ENCODE assay signal across 8 cellular contexts in the genomic region with DNA sequence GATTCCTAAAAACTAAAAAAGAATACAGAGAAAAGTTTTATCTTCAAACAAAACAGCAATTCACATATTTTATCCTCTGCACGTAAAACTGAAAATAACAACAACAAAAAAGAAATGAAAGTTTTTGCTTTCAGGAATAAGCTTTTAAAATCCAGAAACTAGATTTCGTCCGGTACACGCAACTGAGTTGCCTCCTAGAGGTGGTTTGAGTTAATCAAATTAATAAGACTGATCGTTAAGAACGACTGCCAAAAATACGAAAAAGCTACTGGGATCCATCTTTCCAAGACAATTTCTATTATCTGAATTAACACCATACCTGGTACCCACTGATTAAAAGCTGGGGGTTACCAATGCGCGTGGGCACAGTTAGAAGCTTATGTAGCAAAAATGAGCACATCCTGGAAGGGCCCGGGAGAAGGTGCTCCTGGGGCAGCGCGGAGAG. TPM values are rescaled to one million over a fixed set of nuclear protein-coding genes. Genes with fewer than 3 reads are reported as not detected.
DNase-seq lines count a peak whose midpoint lies in the region; ATAC-seq and TF ChIP-seq lines count a peak whose summit lies in the region.

No MANE protein-coding gene starts in this region.

- no peaks in the 10 kb centered on the region for H3K27me3 ChIP-seq in neural progenitor cell

- peaks cover 4% of the 10 kb centered on the region for H4K20me1 ChIP-seq in neural progenitor cell (ENCODE audit: low read depth)

- H3K4me1 Mint-ChIP-seq in activated CD4-positive, alpha-beta T cell treated with anti-CD3 and anti-CD28 coated beads, Interleukin-2, amount 10 ng/mL, durations not matched to agents 7 days and 5 days = peaks cover 37% of the 10 kb centered on the region
- H3K4me1 Mint-ChIP-seq in effector memory CD8-positive, alpha-beta T cell (ENCODE audit: low read depth in 2 of 2) = peaks cover 16 to 33% of the 10 kb centered on the region in 2 donors
- H3K4me1 Mint-ChIP-seq in neural progenitor cell = peaks cover 19% of the 10 kb centered on the region

- peak overlapping the region; percentile 74 for H2AFZ ChIP-seq in neural progenitor cell (replicated peaks)

- H3K27me3 Mint-ChIP-seq in activated CD4-positive, alpha-beta T cell treated with anti-CD3 and anti-CD28 coated beads, Interleukin-2, amount 10 ng/mL, durations not matched to agents 7 days and 5 days = no peaks in the 10 kb centered on the region
- peaks cover 0 to 6% of the 10 kb centered on the region in 2 donors for H3K27me3 Mint-ChIP-seq in effector memory CD8-positive, alpha-beta T cell
- peaks cover 11% of the 10 kb centered on the region for H3K27me3 Mint-ChIP-seq in neural progenitor cell (ENCODE audit: insufficient read depth, low read depth)

- no peak for DNase-seq in activated CD4-positive, alpha-beta T cell treated with anti-CD3 and anti-CD28 coated beads, Interleukin-2, amount 10 ng/mL, durations not matched to agents 7 days and 5 days
- no peak for DNase-seq in activated CD4-positive, alpha-beta T cell treated with anti-CD3 and anti-CD28 coated beads for 48 hours
- peak; percentile 29 for DNase-seq in NCI-H1694 treated with DMSO at 0.1 percent for 48 hours (lab: John Stamatoyannopoulos, UW)
- no peak for DNase-seq in effector memory CD8-positive, alpha-beta T cell
- no peak for DNase-seq in neural progenitor cell (ENCODE audit: low spot score)
- no peak for DNase-seq in SIG-M5 treated with dmso at 0.1 percent for 504 hours (lab: John Stamatoyannopoulos, UW; ENCODE audit: unreplicated experiment)
- DNase-seq in activated CD8-positive, alpha-beta memory T cell treated with anti-CD3 and anti-CD28 coated beads, Interleukin-2, amount 50 U/mL, for 4 hours = no peak
- DNase-seq in NCI-H748 treated with DMSO at 0.1 percent for 48 hours (lab: John Stamatoyannopoulos, UW) = no peak

- H3F3A ChIP-seq in neural progenitor cell (ENCODE audit: low read depth) = peaks cover 6% of the 10 kb centered on the region

- H3K9ac ChIP-seq in neural progenitor cell = peak overlapping the region; percentile 74

- H3K9me3 Mint-ChIP-seq in activated CD4-positive, alpha-beta T cell treated with anti-CD3 and anti-CD28 coated beads, Interleukin-2, amount 10 ng/mL, durations not matched to agents 7 days and 5 days = no peaks in the 10 kb centered on the region
- H3K9me3 Mint-ChIP-seq in effector memory CD8-positive, alpha-beta T cell = no peaks in the 10 kb centered on the region
- H3K9me3 Mint-ChIP-seq in neural progenitor cell = no peaks in the 10 kb centered on the region

- POLR2A ChIA-PET in activated CD4-positive, alpha-beta T cell treated with anti-CD3 and anti-CD28 coated beads, Interleukin-2, amount 10 ng/mL, durations not matched to agents 7 days and 5 days (lab: Charles Lee) = interaction anchor here (0.7 to 1.0 kb wide), 2 partner anchors 12 to 30 kb away, joined by 3 read pairs; a partner anchor contains a TSS

- peak overlapping the region; percentile 30 for H3K27ac ChIP-seq in neural progenitor cell

- TF ChIP-seq CTCF in neural progenitor cell (IDR thresholded peaks at IDR 0.05) = peak; percentile 22

- peaks cover 26% of the 10 kb centered on the region for H3K79me2 ChIP-seq in neural progenitor cell (ENCODE audit: low read depth)

- peak overlapping the region; percentile 99 for H3K4me3 Mint-ChIP-seq in activated CD4-positive, alpha-beta T cell treated with anti-CD3 and anti-CD28 coated beads, Interleukin-2, amount 10 ng/mL, durations not matched to agents 7 days and 5 days
- peak overlapping the region; percentile 97 to 98 for H3K4me3 Mint-ChIP-seq in effector memory CD8-positive, alpha-beta T cell
- peak overlapping the region; percentile 96 for H3K4me3 Mint-ChIP-seq in neural progenitor cell

- H3K9me3 ChIP-seq in neural progenitor cell (ENCODE audit: low read depth) = no peaks in the 10 kb centered on the region

- peak; percentile 1 for ATAC-seq in effector memory CD8-positive, alpha-beta T cell (replicated peaks)

- H3K27ac Mint-ChIP-seq in activated CD4-positive, alpha-beta T cell treated with anti-CD3 and anti-CD28 coated beads, Interleukin-2, amount 10 ng/mL, durations not matched to agents 7 days and 5 days = peak overlapping the region; percentile 96
- H3K27ac Mint-ChIP-seq in effector memory CD8-positive, alpha-beta T cell = peak overlapping the region; percentile 97 to 98
- peak overlapping the region; percentile 64 for H3K27ac Mint-ChIP-seq in neural progenitor cell

- H3K36me3 ChIP-seq in neural progenitor cell = peaks cover 7% of the 10 kb centered on the region

- peak overlapping the region; percentile 94 for H3K4me2 ChIP-seq in neural progenitor cell

- peak overlapping the region; percentile 91 for H3K4me3 ChIP-seq in neural progenitor cell

- H3K4me1 ChIP-seq in neural progenitor cell = peaks cover 3% of the 10 kb centered on the region

- CTCF ChIA-PET in activated CD4-positive, alpha-beta T cell treated with anti-CD3 and anti-CD28 coated beads, Interleukin-2, amount 10 ng/mL, durations not matched to agents 7 days and 5 days (lab: Charles Lee) = interaction anchor here (1.0 to 1.3 kb wide), 4 partner anchors 12 to 30 kb away, joined by 3 to 4 read pairs (median 3); a partner anchor contains a TSS

- H3K36me3 Mint-ChIP-seq in activated CD4-positive, alpha-beta T cell treated with anti-CD3 and anti-CD28 coated beads, Interleukin-2, amount 10 ng/mL, durations not matched to agents 7 days and 5 days (ENCODE audit: low read depth) = peaks cover 38% of the 10 kb centered on the region
- peaks cover 30% of the 10 kb centered on the region for H3K36me3 Mint-ChIP-seq in effector memory CD8-positive, alpha-beta T cell (ENCODE audit: insufficient read depth)
- H3K36me3 Mint-ChIP-seq in neural progenitor cell = peaks cover 5% of the 10 kb centered on the region

RNA-seq across cellular contexts. Expression of a gene that starts 0.7 kb away (rescaled TPM):
- total RNA-seq in activated CD4-positive, alpha-beta T cell treated with anti-CD3 and anti-CD28 coated beads, Interleukin-2, amount 10 ng/mL, durations not matched to agents 7 days and 5 days = 10 to 100 TPM; 88.7 to 96.3 TPM
- 95.9 and 96.4 TPM in 2 replicates for total RNA-seq in neural progenitor cell (ENCODE audit: low replicate concordance)

RNA-seq across cellular contexts. Expression of a gene that starts 29.6 kb away (rescaled TPM):
- 10 to 100 TPM; 19.7 to 23.6 TPM for total RNA-seq in activated CD4-positive, alpha-beta T cell treated with anti-CD3 and anti-CD28 coated beads, Interleukin-2, amount 10 ng/mL, durations not matched to agents 7 days and 5 days
- 23.0 and 27.1 TPM in 2 replicates for total RNA-seq in neural progenitor cell (ENCODE audit: low replicate concordance)

RNA-seq across cellular contexts. Expression of a gene that starts 30.7 kb away (rescaled TPM):
- 100 to 1,000 TPM; 117 to 148 TPM for total RNA-seq in activated CD4-positive, alpha-beta T cell treated with anti-CD3 and anti-CD28 coated beads, Interleukin-2, amount 10 ng/mL, durations not matched to agents 7 days and 5 days
- total RNA-seq in neural progenitor cell (ENCODE audit: low replicate concordance) = 300 and 420 TPM in 2 replicates
